In the genomic region with DNA sequence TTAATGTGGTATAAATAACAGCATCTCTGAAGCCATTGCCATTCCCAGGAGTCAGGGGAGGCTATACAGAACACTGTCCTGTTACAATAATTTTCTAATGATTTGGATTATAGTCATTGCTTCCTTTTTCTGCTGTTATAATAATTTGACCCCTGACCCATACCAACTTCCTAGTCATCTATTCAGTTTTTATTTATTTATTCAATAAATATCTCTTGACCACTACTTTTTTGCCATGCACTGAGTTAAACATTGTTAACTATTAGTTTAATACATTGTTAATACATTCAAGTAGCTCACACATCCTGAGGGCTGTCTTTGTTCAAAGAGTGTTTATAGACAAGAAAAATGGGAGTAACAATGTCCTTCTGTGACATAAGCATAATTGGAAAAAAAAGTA, we compare ENCODE assay signal across 14 cellular contexts.
DNase-seq lines count a peak whose midpoint lies in the region; TF ChIP-seq lines count a peak whose summit lies in the region.
"Had no signal": no experiment of that assay in that cellular context is flagged by ENCODE, and none has a peak within 500 bp of the region (broad histone marks: within the 10 kb centered on the region; RNA-seq: fewer than 3 reads in every experiment).

No MANE protein-coding gene starts in this region.

- H3K4me3 Mint-ChIP-seq in HFFc6, result no peak overlapping the region
- no peak overlapping the region for H3K4me3 Mint-ChIP-seq in chondrocyte (ENCODE audit: unreplicated experiment)
- H3K4me3 Mint-ChIP-seq in osteocyte (ENCODE audit: unreplicated experiment), result no peak overlapping the region
- H3K4me3 Mint-ChIP-seq: CD8-positive, alpha-beta T cell; GM23338 had no signal

- TF ChIP-seq CTCF in HFFc6 (IDR thresholded peaks at IDR 0.05), result no peak
- no peak for TF ChIP-seq CTCF in chondrocyte (IDR thresholded peaks at IDR 0.05)
- TF ChIP-seq CTCF in osteocyte (IDR thresholded peaks at IDR 0.05), result no peak

- H3K27me3 Mint-ChIP-seq in HFFc6 (ENCODE audit: insufficient read depth) (peaks cover 2% of the 10 kb centered on the region; the same call in 1 of the 2 replicates), chondrocyte (ENCODE audit: low read depth) (no peaks in the 10 kb centered on the region), osteocyte (ENCODE audit: unreplicated experiment) (no peaks in the 10 kb centered on the region)

- peaks cover 35% of the 10 kb centered on the region for H3K4me1 Mint-ChIP-seq in HFFc6 (ENCODE audit: low read depth)
- peaks cover 27% of the 10 kb centered on the region for H3K4me1 Mint-ChIP-seq in chondrocyte (ENCODE audit: low read depth)
- peaks cover 34% of the 10 kb centered on the region for H3K4me1 Mint-ChIP-seq in osteocyte (ENCODE audit: unreplicated experiment)
- H3K4me1 Mint-ChIP-seq: GM23338 had no signal

- peak overlapping the region; percentile 14; the same call in 1 of the 2 replicates for H3K27ac Mint-ChIP-seq in HFFc6
- H3K27ac Mint-ChIP-seq in chondrocyte (ENCODE audit: unreplicated experiment), result peak overlapping the region; percentile 76
- peak overlapping the region; percentile 52 for H3K27ac Mint-ChIP-seq in osteocyte (ENCODE audit: unreplicated experiment)
- H3K27ac Mint-ChIP-seq: CD8-positive, alpha-beta T cell; GM23338 had no signal

- H3K36me3 Mint-ChIP-seq in HFFc6 (ENCODE audit: low read depth) (no peaks in the 10 kb centered on the region), chondrocyte (ENCODE audit: low read depth) (no peaks in the 10 kb centered on the region), osteocyte (ENCODE audit: unreplicated experiment) (peaks cover 3% of the 10 kb centered on the region)
- H3K36me3 Mint-ChIP-seq: CD8-positive, alpha-beta T cell had no signal

- H3K9me3 Mint-ChIP-seq in HFFc6 (peaks cover 5% of the 10 kb centered on the region; the same call in 1 of the 2 replicates), chondrocyte (ENCODE audit: low read depth) (peaks cover 22% of the 10 kb centered on the region), osteocyte (ENCODE audit: unreplicated experiment) (peaks cover 15% of the 10 kb centered on the region)
- H3K9me3 Mint-ChIP-seq: GM23338 had no signal

- peak; percentile 54 for DNase-seq in EH (ENCODE audit: low read depth)
- DNase-seq in HFFc6, result no peak
- DNase-seq in chondrocyte (ENCODE audit: low spot score), result no peak
- no peak for DNase-seq in osteocyte (ENCODE audit: extremely low spot score, unreplicated experiment)
- no peak for DNase-seq in GDM1 (lab: John Stamatoyannopoulos, UW)
- no peak for DNase-seq in CD1c-positive myeloid dendritic cell (ENCODE audit: extremely low spot score)
- no peak for DNase-seq in NCI-H524 treated with DMSO at 0.1 percent for 48 hours (lab: John Stamatoyannopoulos, UW)
- no peak for DNase-seq in activated CD8-positive, alpha-beta memory T cell treated with anti-CD3 and anti-CD28 coated beads, Interleukin-2, amount 50 U/mL, for 4 hours
- DNase-seq: BE2C; Caco-2; CD8-positive, alpha-beta T cell; DMS53; H7 had no signal

Comparison
In these comparisons a context has a peak if more than half of its experiments do, and no peak if none do; other contexts are left out.
1. H3K27ac Mint-ChIP-seq: peak in every context shown above with its lines; median percentile 76 in chondrocyte; 52 in osteocyte; 14 in HFFc6.